9 cellular contexts compared by ENCODE assay signal in genomic region chr2:43594875-43595274, GRCh38. TPM values are rescaled to one million over a fixed set of nuclear protein-coding genes. Genes with fewer than 3 reads are reported as not detected.
DNase-seq lines count a peak whose midpoint lies in the region; ATAC-seq and TF ChIP-seq lines count a peak whose summit lies in the region.
"Had no signal": no experiment of that assay in that cellular context is flagged by ENCODE, and none has a peak within 500 bp of the region (broad histone marks: within the 10 kb centered on the region; RNA-seq: fewer than 3 reads in every experiment).

No MANE protein-coding gene starts in this region.

- no peak for ATAC-seq in GM19023 (IDR thresholded peaks at IDR 0.05; ENCODE audit: unreplicated experiment)

- H3K36me3 ChIP-seq in ES-I3 (ENCODE audit: insufficient read depth, low read length) = no peaks in the 10 kb centered on the region
- peaks cover 0 to 18% (median 0%) of the 10 kb centered on the region in 3 donors for H3K36me3 ChIP-seq in Peyer's patch
- peaks cover 9 to 25% (median 20%) of the 10 kb centered on the region in 4 donors for H3K36me3 ChIP-seq in esophagus muscularis mucosa

- no peaks in the 10 kb centered on the region for H3K4me1 ChIP-seq in ES-I3 (ENCODE audit: insufficient read depth, low read length)
- H3K4me1 ChIP-seq in Peyer's patch = peaks cover 0 to 11% (median 4%) of the 10 kb centered on the region in 4 donors
- peaks cover 17 to 28% (median 23%) of the 10 kb centered on the region in 4 donors for H3K4me1 ChIP-seq in esophagus muscularis mucosa

- intact Hi-C loops in esophagus muscularis mucosa (cut with DNase I) = no loop called here

- peaks cover 12% of the 10 kb centered on the region for H3K4me1 Mint-ChIP-seq in progenitor cell of endocrine pancreas (ENCODE audit: low read depth)

- TF ChIP-seq EP300 in esophagus muscularis mucosa (IDR thresholded peaks at IDR 0.05) = no peak

- H3K27me3 Mint-ChIP-seq in progenitor cell of endocrine pancreas = no peaks in the 10 kb centered on the region

- peak overlapping the region in 1 of 4 donors; percentile 88 for H3K27ac ChIP-seq in Peyer's patch
- H3K27ac ChIP-seq in esophagus muscularis mucosa (replicated peaks in 1 of 4) = no peak overlapping the region

- H3K27ac Mint-ChIP-seq in progenitor cell of endocrine pancreas = peak overlapping the region; percentile 19

- TF ChIP-seq CTCF in Peyer's patch (IDR thresholded peaks at IDR 0.05) (no peak), esophagus muscularis mucosa (IDR thresholded peaks at IDR 0.05) (no peak), progenitor cell of endocrine pancreas (IDR thresholded peaks at IDR 0.05; ENCODE audit: unreplicated experiment) (no peak)

- DNase-seq in Peyer's patch (no peak), esophagus muscularis mucosa (ENCODE audit: extremely low spot score) (no peak), progenitor cell of endocrine pancreas (ENCODE audit: low spot score, unreplicated experiment) (no peak), NCI-H2029 (lab: John Stamatoyannopoulos, UW) (no peak), nucleus accumbens (lab: John Stamatoyannopoulos, UW) (no peak), amygdala (lab: John Stamatoyannopoulos, UW) (no peak)
- DNase-seq: cerebellar nuclear complex had no signal

- WGBS in esophagus muscularis mucosa = 88% methylated on average over 3 of the region's 3 CpGs

- H3K9me3 Mint-ChIP-seq in progenitor cell of endocrine pancreas (ENCODE audit: low read depth) = no peaks in the 10 kb centered on the region

- H3K4me3 ChIP-seq in Peyer's patch = peak overlapping the region; percentile 74 to 90 (median 82)
- peak overlapping the region; percentile 79 to 81 (median 80) for H3K4me3 ChIP-seq in esophagus muscularis mucosa

- H3K9ac ChIP-seq in ES-I3 (ENCODE audit: low read depth, low read length) = peak overlapping the region; percentile 79; the same call in 1 of the 2 replicates

- H3K4me3 Mint-ChIP-seq in progenitor cell of endocrine pancreas (ENCODE audit: low read depth) = peak overlapping the region; percentile 89

- H3K36me3 Mint-ChIP-seq in progenitor cell of endocrine pancreas (ENCODE audit: insufficient read depth) = no peaks in the 10 kb centered on the region

- H3K9me3 ChIP-seq in ES-I3 (ENCODE audit: control insufficient read depth, insufficient read depth, low read length) (no peaks in the 10 kb centered on the region), Peyer's patch (no peaks in the 10 kb centered on the region), esophagus muscularis mucosa (no peaks in the 10 kb centered on the region)

- H3K27me3 ChIP-seq in Peyer's patch = no peaks in the 10 kb centered on the region
- no peaks in the 10 kb centered on the region for H3K27me3 ChIP-seq in esophagus muscularis mucosa

- no peak for TF ChIP-seq POLR2A in Peyer's patch (IDR thresholded peaks at IDR 0.05)
- no peak for TF ChIP-seq POLR2A in esophagus muscularis mucosa (IDR thresholded peaks at IDR 0.05; ENCODE audit: low read depth)

RNA-seq across cellular contexts. Expression of gene THADA, which starts 1.0 kb away (rescaled TPM):
- total RNA-seq in Peyer's patch = 10 to 100 TPM; 19.3 to 76.7 (median 26.3) TPM
- 10 to 100 TPM; 17.2 to 28.7 (median 21.3) TPM for total RNA-seq in esophagus muscularis mucosa
- total RNA-seq in progenitor cell of endocrine pancreas = 38.6 and 39.4 TPM in 2 replicates

RNA-seq across cellular contexts. Expression of gene PLEKHH2, which starts 42.2 kb away (rescaled TPM):
- total RNA-seq in Peyer's patch (100 to 1,000 TPM in 1 of 4 donors, 10 to 100 TPM in 2, 1 to 10 TPM in 1; 3.3 to 158 (median 22.6) TPM), esophagus muscularis mucosa (10 to 100 TPM; 20.3 to 32.4 (median 25.1) TPM), progenitor cell of endocrine pancreas (9.0 and 10.4 TPM in 2 replicates)
